ENCODE assay signal across 6 cellular contexts in genomic region chr2:219395056-219395455, GRCh38. TPM values are rescaled to one million over a fixed set of nuclear protein-coding genes. Genes with fewer than 3 reads are reported as not detected.
"Had no signal": no experiment of that assay in that cellular context is flagged by ENCODE, and none has a peak within 500 bp of the region (broad histone marks: within the 10 kb centered on the region; RNA-seq: fewer than 3 reads in every experiment).

No MANE protein-coding gene starts in this region.

RNA-seq across cellular contexts. Expression of gene DES, which starts 23.1 kb away (rescaled TPM):
- total RNA-seq: dermis blood vessel endothelial cell, dermis microvascular lymphatic vessel endothelial cell, endothelial cell of umbilical vein, epithelial cell of proximal tubule, foreskin keratinocyte, glomerular endothelial cell had no signal
